Comparison of ENCODE assay signal across 20 cellular contexts in genomic region chr7:33918401-33919120, GRCh38. TPM values are rescaled to one million over a fixed set of nuclear protein-coding genes. Genes with fewer than 3 reads are reported as not detected.
"Had no signal": no experiment of that assay in that cellular context is flagged by ENCODE, and none has a peak within 500 bp of the region (broad histone marks: within the 10 kb centered on the region; RNA-seq: fewer than 3 reads in every experiment).

No MANE protein-coding gene starts in this region.

- H3K27me3 Mint-ChIP-seq: activated naive CD4-positive, alpha-beta T cell treated with anti-CD3 and anti-CD28 coated beads, Interleukin-2, amount 10 ng/mL, durations not matched to agents 7 days and 5 days had no signal

- H3K36me3 ChIP-seq: gastroesophageal sphincter, heart right ventricle, left ventricle myocardium inferior, thoracic aorta, upper lobe of right lung had no signal

- H3K4me1 Mint-ChIP-seq: activated naive CD4-positive, alpha-beta T cell treated with anti-CD3 and anti-CD28 coated beads, Interleukin-2, amount 10 ng/mL, durations not matched to agents 7 days and 5 days; activated naive CD8-positive, alpha-beta T cell treated with anti-CD3 and anti-CD28 coated beads, Interleukin-2, amount 50 U/mL, for 24 hours; immature natural killer cell; naive B cell; neural crest cell; stimulated activated naive B cell treated with anti-CD40 and anti-IgM and Interleukin-4, amounts not matched to agents 10 μg/mL and 1 μg/mL and 100 μg/mL, for 72 hours had no signal

- H3K27ac Mint-ChIP-seq: activated naive CD4-positive, alpha-beta T cell treated with anti-CD3 and anti-CD28 coated beads, Interleukin-2, amount 10 ng/mL, durations not matched to agents 7 days and 5 days; activated naive CD8-positive, alpha-beta T cell treated with anti-CD3 and anti-CD28 coated beads, Interleukin-2, amount 50 U/mL, for 24 hours; immature natural killer cell; naive B cell; stimulated activated naive B cell treated with anti-CD40 and anti-IgM and Interleukin-4, amounts not matched to agents 10 μg/mL and 1 μg/mL and 100 μg/mL, for 72 hours had no signal

- H3K4me3 ChIP-seq: gastroesophageal sphincter, heart right ventricle, left ventricle myocardium inferior, mucosa of descending colon, thoracic aorta, upper lobe of right lung had no signal

- H3K4me1 ChIP-seq: upper lobe of right lung had no signal

- H3K4me3 Mint-ChIP-seq: activated naive CD4-positive, alpha-beta T cell treated with anti-CD3 and anti-CD28 coated beads, Interleukin-2, amount 10 ng/mL, durations not matched to agents 7 days and 5 days; activated naive CD8-positive, alpha-beta T cell treated with anti-CD3 and anti-CD28 coated beads, Interleukin-2, amount 50 U/mL, for 24 hours; immature natural killer cell; naive B cell; neural crest cell; stimulated activated naive B cell treated with anti-CD40 and anti-IgM and Interleukin-4, amounts not matched to agents 10 μg/mL and 1 μg/mL and 100 μg/mL, for 72 hours had no signal

- H3K36me3 Mint-ChIP-seq: activated naive CD4-positive, alpha-beta T cell treated with anti-CD3 and anti-CD28 coated beads, Interleukin-2, amount 10 ng/mL, durations not matched to agents 7 days and 5 days; immature natural killer cell; naive B cell; stimulated activated naive B cell treated with anti-CD40 and anti-IgM and Interleukin-4, amounts not matched to agents 10 μg/mL and 1 μg/mL and 100 μg/mL, for 72 hours had no signal

- ATAC-seq: activated naive CD8-positive, alpha-beta T cell treated with anti-CD3 and anti-CD28 coated beads, Interleukin-2, amount 50 U/mL, for 24 hours; gastroesophageal sphincter; heart right ventricle; mucosa of descending colon; stimulated activated naive B cell treated with anti-CD40 and anti-IgM and Interleukin-4, amounts not matched to agents 10 μg/mL and 1 μg/mL and 100 μg/mL, for 72 hours; upper lobe of right lung had no signal

- H3K9me3 Mint-ChIP-seq: activated naive CD4-positive, alpha-beta T cell treated with anti-CD3 and anti-CD28 coated beads, Interleukin-2, amount 10 ng/mL, durations not matched to agents 7 days and 5 days; activated naive CD8-positive, alpha-beta T cell treated with anti-CD3 and anti-CD28 coated beads, Interleukin-2, amount 50 U/mL, for 24 hours; immature natural killer cell; naive B cell; stimulated activated naive B cell treated with anti-CD40 and anti-IgM and Interleukin-4, amounts not matched to agents 10 μg/mL and 1 μg/mL and 100 μg/mL, for 72 hours had no signal

- H3K27ac ChIP-seq: gastroesophageal sphincter, heart right ventricle, left ventricle myocardium inferior, thoracic aorta, upper lobe of right lung had no signal

- H3K27me3 ChIP-seq: gastroesophageal sphincter, upper lobe of right lung had no signal

- DNase-seq: activated CD4-positive, alpha-beta T cell treated with anti-CD3 and anti-CD28 coated beads, Interleukin-2, amount 50 U/mL, for 1 hour; activated CD4-positive, CD25-positive, alpha-beta regulatory T cell treated with anti-CD3 and anti-CD28 coated beads, Interleukin-2, amount 50 U/mL, for 72 hours; activated CD8-positive, alpha-beta memory T cell treated with anti-CD3 and anti-CD28 coated beads, Interleukin-2, amount 50 U/mL, for 4 hours; activated effector memory CD4-positive, alpha-beta T cell treated with Interleukin-2 at 50 U/mL for 16 hours; activated naive CD4-positive, alpha-beta T cell treated with anti-CD3 and anti-CD28 coated beads, Interleukin-2, amount 10 ng/mL, durations not matched to agents 7 days and 5 days; activated naive CD8-positive, alpha-beta T cell treated with anti-CD3 and anti-CD28 coated beads, Interleukin-2, amount 50 U/mL, for 24 hours; activated T-cell treated with anti-CD3 and anti-CD28 coated beads, Interleukin-2, amount 50 U/mL, for 48 hours; aorta; cortex of kidney; heart right ventricle; immature natural killer cell; kidney glomerular epithelial cell; left ventricle myocardium inferior; mucosa of descending colon; naive B cell; stimulated activated naive B cell treated with anti-CD40 and anti-IgM and Interleukin-4, amounts not matched to agents 10 μg/mL and 1 μg/mL and 100 μg/mL, for 72 hours; upper lobe of right lung had no signal

RNA-seq across cellular contexts. Expression of gene BMPER, which starts 13.2 kb away (rescaled TPM):
- total RNA-seq: neural crest cell had no signal
- polyA plus RNA-seq: immature natural killer cell had no signal
